Comparison of ENCODE assay signal across 7 cellular contexts in the genomic region with DNA sequence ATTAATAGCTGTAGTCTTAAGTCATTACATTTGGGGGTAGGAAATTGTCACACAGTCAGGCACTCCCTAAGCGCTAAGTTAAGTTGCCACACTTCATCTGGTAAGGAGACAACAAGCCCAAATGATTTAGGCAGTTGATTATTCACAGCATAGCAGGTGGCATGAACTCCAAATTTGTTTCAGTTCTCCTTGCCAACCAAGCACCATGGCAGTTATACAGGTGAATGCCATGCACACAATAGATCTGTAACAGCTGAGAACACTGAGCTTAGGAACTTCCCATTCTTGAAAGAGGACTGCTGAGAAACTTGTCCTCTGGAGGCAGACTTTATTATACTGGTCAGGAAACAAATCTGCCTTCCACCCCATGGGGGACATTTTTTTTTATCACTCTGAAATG.
"Had no signal": no experiment of that assay in that cellular context is flagged by ENCODE, and none has a peak within 500 bp of the region (broad histone marks: within the 10 kb centered on the region; RNA-seq: fewer than 3 reads in every experiment).

No MANE protein-coding gene starts in this region.

- H3K27ac Mint-ChIP-seq: activated naive CD4-positive, alpha-beta T cell treated with anti-CD3 and anti-CD28 coated beads for 36 hours; stimulated activated naive CD8-positive, alpha-beta T cell treated with anti-CD3 and anti-CD28 coated beads, Interleukin-15, amount 100 ng/mL, for 72 hours had no signal

- FAIRE-seq: astrocyte, colon, islet of Langerhans had no signal

- DNase-seq: upper lobe of right lung had no signal

- H3K4me3 Mint-ChIP-seq: activated naive CD4-positive, alpha-beta T cell treated with anti-CD3 and anti-CD28 coated beads for 36 hours; nephron; stimulated activated naive CD8-positive, alpha-beta T cell treated with anti-CD3 and anti-CD28 coated beads, Interleukin-15, amount 100 ng/mL, for 72 hours had no signal

- H3K9me3 Mint-ChIP-seq: activated naive CD4-positive, alpha-beta T cell treated with anti-CD3 and anti-CD28 coated beads for 36 hours; nephron; stimulated activated naive CD8-positive, alpha-beta T cell treated with anti-CD3 and anti-CD28 coated beads, Interleukin-15, amount 100 ng/mL, for 72 hours had no signal
